ENCODE assay signal across 16 cellular contexts in genomic region chr14:63713765-63714164, GRCh38. TPM values are rescaled to one million over a fixed set of nuclear protein-coding genes. Genes with fewer than 3 reads are reported as not detected.
DNase-seq lines count a peak whose midpoint lies in the region; ATAC-seq and TF ChIP-seq lines count a peak whose summit lies in the region.
"Had no signal": no experiment of that assay in that cellular context is flagged by ENCODE, and none has a peak within 500 bp of the region (broad histone marks: within the 10 kb centered on the region; RNA-seq: fewer than 3 reads in every experiment).

No MANE protein-coding gene starts in this region.

- no peak overlapping the region for H3K14ac ChIP-seq in H9 (ENCODE audit: insufficient read depth, low read length)

- no peak overlapping the region for H2AFZ ChIP-seq in Karpas-422 (ENCODE audit: low read length)
- H2AFZ ChIP-seq in mammary epithelial cell (ENCODE audit: low read depth, low read length): no peak overlapping the region
- H2AFZ ChIP-seq in H9 (ENCODE audit: low read length): no peak overlapping the region

- H3F3A ChIP-seq in DOHH2 (ENCODE audit: control insufficient read depth, insufficient read depth): peaks cover 11% of the 10 kb centered on the region

- TF ChIP-seq CTCF in DOHH2 (IDR thresholded peaks at IDR 0.05; ENCODE audit: low read depth, low read length, poor library complexity, severe bottlenecking): no peak
- TF ChIP-seq CTCF in mammary epithelial cell (conservative IDR thresholded peaks at IDR 0.05 in 1 of 2, IDR thresholded peaks at IDR 0.05 in 1 of 2; ENCODE audit: extremely low read depth in 1 of 2, insufficient read depth in 1 of 2, low read depth in 1 of 2, low read length in 2 of 2): no peak
- TF ChIP-seq CTCF in H9 (conservative IDR thresholded peaks at IDR 0.05): no peak

- no peak overlapping the region for H2BK120ac ChIP-seq in H9 (ENCODE audit: low read depth, low read length, poor library complexity, severe bottlenecking)

- no peak overlapping the region for H4K5ac ChIP-seq in H9 (ENCODE audit: insufficient read length, low read depth, low read length)

- H4K20me1 ChIP-seq in DOHH2 (ENCODE audit: control insufficient read depth, insufficient read depth, low read depth, low read length): peaks cover 3% of the 10 kb centered on the region; the same call in 1 of the 2 replicates
- H4K20me1 ChIP-seq in Karpas-422 (ENCODE audit: insufficient read depth, low read depth, low read length): no peaks in the 10 kb centered on the region
- H4K20me1 ChIP-seq in mammary epithelial cell (ENCODE audit: insufficient read depth, low read length): no peaks in the 10 kb centered on the region
- H4K20me1 ChIP-seq in H9 (ENCODE audit: control insufficient read depth, insufficient read depth, insufficient read length): no peaks in the 10 kb centered on the region

- CTCF ChIA-PET in mammary epithelial cell (lab: Charles Lee; ENCODE audit: low non-redundant PET): no interaction called here

- H3K4me1 ChIP-seq in DOHH2 (ENCODE audit: control insufficient read depth, low read length): peaks cover 85% of the 10 kb centered on the region
- peaks cover 75% of the 10 kb centered on the region for H3K4me1 ChIP-seq in Karpas-422 (ENCODE audit: low read length)
- peaks cover 13% of the 10 kb centered on the region for H3K4me1 ChIP-seq in mammary epithelial cell (ENCODE audit: insufficient read depth, low read length)
- H3K4me1 ChIP-seq in H9 (ENCODE audit: insufficient read depth, low read length): no peaks in the 10 kb centered on the region
- H3K4me1 ChIP-seq: Caco-2, HAP-1 had no signal

- H3K4me2 ChIP-seq in DOHH2 (ENCODE audit: low read length) (peak overlapping the region; percentile 0), Karpas-422 (ENCODE audit: low read depth, low read length, poor library complexity, severe bottlenecking) (peak overlapping the region; percentile 5), mammary epithelial cell (ENCODE audit: insufficient read depth, low read depth, low read length) (peak overlapping the region; percentile 2), H9 (ENCODE audit: insufficient read depth, insufficient read length, low read length) (no peak overlapping the region)

- dilution Hi-C loops in mammary epithelial cell (cut with HindIII; ENCODE audit: low sequenced_read_pairs): loop anchor here (5.0 kb wide), 1 partner anchor 51 kb away; no protein-coding TSS in a partner anchor

- H3K27ac ChIP-seq in DOHH2 (ENCODE audit: low read depth, low read length) (no peak overlapping the region), Karpas-422 (ENCODE audit: low read length) (peak overlapping the region; percentile 59), mammary epithelial cell (ENCODE audit: insufficient read depth, low read depth, low read length) (no peak overlapping the region), H9 (ENCODE audit: insufficient read length, low read depth, low read length) (no peak overlapping the region)

- ATAC-seq in memory B cell (ENCODE audit: low read depth): no peak

- no peaks in the 10 kb centered on the region for H3K79me1 ChIP-seq in H9 (ENCODE audit: insufficient read depth, low read depth, low read length, poor library complexity, severe bottlenecking)

- BruUV-seq in mammary epithelial cell (replicated peaks; lab: Mats Ljungman, UMichigan): no TSS peak

- H2AK5ac ChIP-seq in H9 (ENCODE audit: insufficient read length, low read length): no peak overlapping the region

- H3K9ac ChIP-seq in Karpas-422 (ENCODE audit: low read length): no peak overlapping the region
- no peak overlapping the region for H3K9ac ChIP-seq in mammary epithelial cell (ENCODE audit: insufficient read depth, low read length)
- no peak overlapping the region for H3K9ac ChIP-seq in H9 (ENCODE audit: extremely low read depth, insufficient read length, low read length)

- no peak overlapping the region for H2BK20ac ChIP-seq in H9 (ENCODE audit: low read depth, low read length, poor library complexity, severe bottlenecking)

- H3K9me3 ChIP-seq in DOHH2 (ENCODE audit: control insufficient read depth, insufficient read depth, low read length) (no peaks in the 10 kb centered on the region), Karpas-422 (ENCODE audit: low read length) (peaks cover 5% of the 10 kb centered on the region; the same call in 1 of the 2 replicates), mammary epithelial cell (replicated peaks; ENCODE audit: insufficient read depth, low read length) (peaks cover 7% of the 10 kb centered on the region), H9 (ENCODE audit: control insufficient read depth, low read depth, low read length) (no peaks in the 10 kb centered on the region)

- H3K9me3 Mint-ChIP-seq in memory B cell (peaks cover 1% of the 10 kb centered on the region), H9 (peaks cover 14 to 24% of the 10 kb centered on the region in 2 experiments; a peak in 4 of 5 replicates)
- H3K9me3 Mint-ChIP-seq: activated naive CD4-positive, alpha-beta T cell treated with anti-CD3 and anti-CD28 coated beads, Interleukin-2, amount 50 U/mL, for 24 hours had no signal

- H3K27me3 ChIP-seq in DOHH2 (ENCODE audit: control insufficient read depth, low read length) (no peaks in the 10 kb centered on the region), Karpas-422 (ENCODE audit: low read length) (no peaks in the 10 kb centered on the region), mammary epithelial cell (ENCODE audit: insufficient read depth, low read length) (no peaks in the 10 kb centered on the region), H9 (ENCODE audit: insufficient read depth, low read length) (no peaks in the 10 kb centered on the region)

- H3K4me3 Mint-ChIP-seq in memory B cell (no peak overlapping the region), H9 (no peak overlapping the region)
- H3K4me3 Mint-ChIP-seq: mesothelial cell of epicardium had no signal

- peaks cover 68% of the 10 kb centered on the region for H3K36me3 ChIP-seq in DOHH2 (ENCODE audit: control insufficient read depth, low read length)
- H3K36me3 ChIP-seq in Karpas-422 (ENCODE audit: insufficient read depth, low read length): peaks cover 40% of the 10 kb centered on the region
- no peaks in the 10 kb centered on the region for H3K36me3 ChIP-seq in mammary epithelial cell (ENCODE audit: insufficient read depth, low read length)
- H3K36me3 ChIP-seq: HAP-1 had no signal

- no peak overlapping the region for H3K4ac ChIP-seq in H9 (ENCODE audit: low read depth, low read length)

- H3K23me2 ChIP-seq in H9 (ENCODE audit: insufficient read length, low read depth, low read length, poor library complexity, severe bottlenecking): no peaks in the 10 kb centered on the region

- no peak overlapping the region for H3T11ph ChIP-seq in H9 (ENCODE audit: low read length)

- H3K79me2 ChIP-seq in DOHH2 (ENCODE audit: control insufficient read depth, low read length) (peaks cover 99% of the 10 kb centered on the region), Karpas-422 (ENCODE audit: low read length) (peaks cover 99% of the 10 kb centered on the region), mammary epithelial cell (ENCODE audit: insufficient read depth, low read length) (peaks cover 53% of the 10 kb centered on the region), H9 (ENCODE audit: insufficient read depth, low read length) (no peaks in the 10 kb centered on the region)

- in situ Hi-C loops in mammary epithelial cell (cut with MboI; ENCODE audit: low sequenced_read_pairs in 2 of 2): no loop called here

- H3K4me3 ChIP-seq in DOHH2 (ENCODE audit: low read length) (no peak overlapping the region), Karpas-422 (ENCODE audit: low read length) (no peak overlapping the region), mammary epithelial cell (replicated peaks in 1 of 3; ENCODE audit: insufficient read depth in 1 of 3, low read depth in 2 of 3, low read length in 3 of 3) (no peak overlapping the region)
- H3K4me3 ChIP-seq: HAP-1 had no signal

- H2BK12ac ChIP-seq in H9 (ENCODE audit: insufficient read length, low read depth, low read length): no peak overlapping the region

- H3K56ac ChIP-seq in H9 (ENCODE audit: insufficient read length, low read depth, low read length): no peak overlapping the region

- H3K36me3 Mint-ChIP-seq in memory B cell (peaks cover 23% of the 10 kb centered on the region), H9 (ENCODE audit: insufficient read depth in 1 of 3, low read depth in 3 of 3) (peaks cover 10 to 21% (median 17%) of the 10 kb centered on the region in 3 experiments)

- H2BK5ac ChIP-seq in H9 (ENCODE audit: insufficient read length, low read length): no peak overlapping the region

- DNase-seq in Karpas-422 (no peak), mammary epithelial cell (peak; percentile 69), memory B cell (ENCODE audit: low spot score in 2 of 2) (no peak), H9 (no peak), kidney glomerular epithelial cell (lab: John Stamatoyannopoulos, UW) (no peak)
- no peak for DNase-seq in stimulated activated CD8-positive, alpha-beta memory T cell treated with anti-CD3 and anti-CD28 coated beads, Interleukin-4, amount 100 ng/mL, for 48 hours
- no peak for DNase-seq in activated CD4-positive, CD25-positive, alpha-beta regulatory T cell treated with anti-CD3 and anti-CD28 coated beads, Interleukin-2, amount 50 U/mL, for 72 hours
- DNase-seq: activated CD8-positive, alpha-beta memory T cell treated with anti-CD3 and anti-CD28 coated beads for 24 hours; Caco-2; Kasumi-1; NCI-H2171 treated with DMSO at 0.1 percent for 48 hours; stimulated activated CD4-positive, alpha-beta T cell treated with anti-CD3 and anti-CD28 coated beads, Interleukin-4, amount 100 ng/mL, for 4 hours had no signal

- intact Hi-C loops in mammary epithelial cell (cut with micrococcal nuclease): no loop called here

- H3K18ac ChIP-seq in H9 (ENCODE audit: insufficient read length, low read depth, low read length): no peak overlapping the region

- no peaks in the 10 kb centered on the region for H3K9me2 ChIP-seq in DOHH2 (replicated peaks; ENCODE audit: control insufficient read depth, low read length)
- no peaks in the 10 kb centered on the region for H3K9me2 ChIP-seq in Karpas-422 (replicated peaks; ENCODE audit: insufficient read depth, low read length)

- H3K27me3 Mint-ChIP-seq in memory B cell (no peaks in the 10 kb centered on the region), H9 (ENCODE audit: low read depth) (no peaks in the 10 kb centered on the region)
- H3K27me3 Mint-ChIP-seq: activated naive CD4-positive, alpha-beta T cell treated with anti-CD3 and anti-CD28 coated beads, Interleukin-2, amount 50 U/mL, for 24 hours had no signal

- no peak overlapping the region for H4K8ac ChIP-seq in H9 (replicated peaks; ENCODE audit: insufficient read length, low read depth, low read length)

- H4K91ac ChIP-seq in H9 (ENCODE audit: insufficient read length, low read depth, low read length): no peak overlapping the region

- H3K4me1 Mint-ChIP-seq in memory B cell (peaks cover 24% of the 10 kb centered on the region), H9 (peaks cover 2% of the 10 kb centered on the region in 2 experiments; a peak in 2 of 4 replicates)
- H3K4me1 Mint-ChIP-seq: mesothelial cell of epicardium had no signal

- H3K23ac ChIP-seq in H9 (ENCODE audit: insufficient read length, low read depth, low read length): no peak overlapping the region

- H2BK15ac ChIP-seq in H9 (ENCODE audit: low read depth, low read length): no peak overlapping the region

- H3K27ac Mint-ChIP-seq in memory B cell (peak overlapping the region; percentile 51), H9 (peak overlapping the region in 1 of 3 experiments; percentile 44; a peak in 1 of 7 replicates)
- H3K27ac Mint-ChIP-seq: mesothelial cell of epicardium had no signal

RNA-seq across cellular contexts. Expression of gene SGPP1, which starts 14.1 kb away (rescaled TPM):
- total RNA-seq in Karpas-422 (2014; rRNA removed; shearing (Covaris generic); ENCODE audit: low replicate concordance): 86.2 and 185 TPM in 2 replicates
- total RNA-seq in mammary epithelial cell: 10 to 100 TPM; 25.3 to 55.2 TPM
- polyA plus RNA-seq in mammary epithelial cell: 10.9 TPM
- 3.2 TPM for polyA minus RNA-seq in mammary epithelial cell
- 5.5 and 5.8 TPM in 2 replicates for total RNA-seq in H9 (2021)
